18 cellular contexts compared by ENCODE assay signal in genomic region chr4:178205826-178206225, GRCh38.
"Had no signal": no experiment of that assay in that cellular context is flagged by ENCODE, and none has a peak within 500 bp of the region (broad histone marks: within the 10 kb centered on the region; RNA-seq: fewer than 3 reads in every experiment).

No MANE protein-coding gene starts in this region.

- H3K4me3 Mint-ChIP-seq: naive B cell; stimulated activated effector memory CD8-positive, alpha-beta T cell treated with anti-CD3 and anti-CD28 coated beads, Interleukin-12 subunit alpha, Interleukin-12 subunit beta, amount 100 ng/mL, for 72 hours; T-helper 2 cell treated with Interferon-gamma antibody and Interleukin-4, amounts not matched to agents 5 μg/mL and 100 μg/mL, for 36 hours had no signal

- ATAC-seq: esophagus mucosa; left colon; pancreas; stimulated activated effector memory CD8-positive, alpha-beta T cell treated with anti-CD3 and anti-CD28 coated beads, Interleukin-12 subunit alpha, Interleukin-12 subunit beta, amount 100 ng/mL, for 72 hours had no signal

- H3K27ac ChIP-seq: colonic mucosa, pancreas, thoracic aorta had no signal

- H3K9me3 ChIP-seq: colonic mucosa, pancreas, thoracic aorta had no signal

- H3K27ac Mint-ChIP-seq: activated T-helper 2 cell treated with anti-CD3 and anti-CD28 coated beads, Interferon-gamma antibody, Interleukin-2, Interleukin-4, amounts not matched to agents 10 μg/mL and 5 μg/mL and 100 μg/mL, durations not matched to agents 14 hours and 24 hours and 36 hours; naive B cell; stimulated activated effector memory CD8-positive, alpha-beta T cell treated with anti-CD3 and anti-CD28 coated beads, Interleukin-12 subunit alpha, Interleukin-12 subunit beta, amount 100 ng/mL, for 72 hours; T-helper 2 cell treated with Interferon-gamma antibody and Interleukin-4, amounts not matched to agents 5 μg/mL and 100 μg/mL, for 36 hours had no signal

- H3K27me3 Mint-ChIP-seq: naive B cell had no signal

- H3K4me1 Mint-ChIP-seq: naive B cell; stimulated activated effector memory CD8-positive, alpha-beta T cell treated with anti-CD3 and anti-CD28 coated beads, Interleukin-12 subunit alpha, Interleukin-12 subunit beta, amount 100 ng/mL, for 72 hours had no signal

- H3K36me3 ChIP-seq: colonic mucosa, pancreas, thoracic aorta had no signal

- H3K27me3 ChIP-seq: colonic mucosa, pancreas had no signal

- DNase-seq: activated CD4-positive, alpha-beta T cell treated with anti-CD3 and anti-CD28 coated beads for 1 hour; activated CD4-positive, alpha-beta T cell treated with anti-CD3 and anti-CD28 coated beads, Interleukin-2, amount 50 U/mL, for 4 hours; activated naive CD4-positive, alpha-beta T cell treated with anti-CD3 and anti-CD28 coated beads, Interleukin-2, amount 50 U/mL, for 16 hours; activated T-cell treated with anti-CD3 and anti-CD28 coated beads, Interleukin-2, amount 50 U/mL, for 1 hour; central memory CD4-positive, alpha-beta T cell; colonic mucosa; glutamatergic neuron; hypothalamus; left colon; naive B cell; pancreas had no signal

- FAIRE-seq: endometrium, pancreas had no signal

- H3K4me1 ChIP-seq: colonic mucosa, pancreas had no signal

- H3K36me3 Mint-ChIP-seq: stimulated activated effector memory CD8-positive, alpha-beta T cell treated with anti-CD3 and anti-CD28 coated beads, Interleukin-12 subunit alpha, Interleukin-12 subunit beta, amount 100 ng/mL, for 72 hours had no signal

- H3K4me3 ChIP-seq: colonic mucosa, lung, pancreas, thoracic aorta had no signal
